Comparison of ENCODE assay signal across 1 cellular context in genomic region chr5:840118-841021, GRCh38. TPM values are rescaled to one million over a fixed set of nuclear protein-coding genes. Genes with fewer than 3 reads are reported as not detected.
"Had no signal": no experiment of that assay in that cellular context is flagged by ENCODE, and none has a peak within 500 bp of the region (broad histone marks: within the 10 kb centered on the region; RNA-seq: fewer than 3 reads in every experiment).

No MANE protein-coding gene starts in this region.

RNA-seq across cellular contexts. Expression of gene ZDHHC11B, which starts 55.8 kb away (rescaled TPM):
- total RNA-seq: glomerular endothelial cell had no signal
